17 cellular contexts compared by ENCODE assay signal in genomic region chr15:49521802-49522201, GRCh38.
DNase-seq lines count a peak whose midpoint lies in the region; ATAC-seq, FAIRE-seq and TF ChIP-seq lines count a peak whose summit lies in the region.
"Had no signal": no experiment of that assay in that cellular context is flagged by ENCODE, and none has a peak within 500 bp of the region (broad histone marks: within the 10 kb centered on the region; RNA-seq: fewer than 3 reads in every experiment).

No MANE protein-coding gene starts in this region.

- DNase-seq in DMS 273 (lab: John Stamatoyannopoulos, UW; ENCODE audit: unreplicated experiment) (peak; percentile 0), DMS 273 treated with DMSO at 0.1 percent for 48 hours (lab: John Stamatoyannopoulos, UW) (no peak), LNCaP clone FGC (ENCODE audit: low read depth) (no peak), WERI-Rb-1 (peak; percentile 12), HepG2 (ENCODE audit: low spot score) (peak; percentile 2), NCI-H2196 (lab: John Stamatoyannopoulos, UW; ENCODE audit: unreplicated experiment) (no peak)
- DNase-seq: 8988T, activated B cell treated with CpG ODN at 0.5 μM for 24 hours, body of pancreas, DND-41, NCI-H1930, Peyer's patch had no signal

- POLR2A ChIA-PET in HepG2 (lab: Yijun Ruan, JAX) = no interaction called here

- no peak overlapping the region for H2AFZ ChIP-seq in HepG2 (ENCODE audit: low read length)

- no TSS peak for BruUV-seq in HepG2 (replicated peaks; lab: Mats Ljungman, UMichigan)

- no peak overlapping the region for H3K4me3 ChIP-seq in LNCaP clone FGC (ENCODE audit: low read depth, low read length)
- H3K4me3 ChIP-seq in WERI-Rb-1 (ENCODE audit: low read depth, low read length) = no peak overlapping the region
- H3K4me3 ChIP-seq in HepG2 (replicated peaks in 1 of 3; ENCODE audit: insufficient read depth in 1 of 3, low read depth in 2 of 3, low read length in 3 of 3) = no peak overlapping the region
- H3K4me3 ChIP-seq: body of pancreas, Peyer's patch, right atrium auricular region had no signal

- no peaks in the 10 kb centered on the region for H3K79me2 ChIP-seq in HepG2 (ENCODE audit: insufficient read depth, low read length)

- intact Hi-C loops in HepG2 (cut with micrococcal nuclease; ENCODE audit: unreplicated experiment) = no loop called here

- in situ Hi-C loops in HepG2 (cut with HindIII; ENCODE audit: extremely low pct_ligation_motif_present, low pct_unique_long_range_greater_than_20kb) = no loop called here

- ATAC-seq in HepG2 = peak; percentile 69
- no peak for ATAC-seq in HG02678 (IDR thresholded peaks at IDR 0.05; ENCODE audit: unreplicated experiment)
- no peak for ATAC-seq in GM21381 (IDR thresholded peaks at IDR 0.05; ENCODE audit: unreplicated experiment)
- ATAC-seq: activated T-helper 17 cell treated with anti-CD3 and anti-CD28 coated beads, Interleukin-2, amount 50 U/mL, for 72 hours; body of pancreas had no signal

- FAIRE-seq in HepG2 (lab: Jason Lieb, UNC) = no peak
- FAIRE-seq: endothelial cell of umbilical vein had no signal

- TF ChIP-seq POLR2A in HepG2 (IDR thresholded peaks at IDR 0.05; ENCODE audit: insufficient read depth in 1 of 2, low read depth in 2 of 2, low read length in 2 of 2) = no peak

- no peak overlapping the region for H3K4me2 ChIP-seq in HepG2 (ENCODE audit: low read depth, low read length)

- no peak overlapping the region for H3K9ac ChIP-seq in HepG2 (ENCODE audit: insufficient read depth, low read depth, low read length)

- WGBS in HepG2 (ENCODE audit: low lambda C conversion rate) = 0% methylated on average over 3 of the region's 3 CpGs

- H3K9me3 ChIP-seq in WERI-Rb-1 (ENCODE audit: severe bottlenecking) = no peaks in the 10 kb centered on the region
- H3K9me3 ChIP-seq in HepG2 (ENCODE audit: low read length) = no peaks in the 10 kb centered on the region
- H3K9me3 ChIP-seq: Peyer's patch, right atrium auricular region had no signal

- H3K4me1 ChIP-seq in HepG2 (ENCODE audit: insufficient read depth, low read length) = no peaks in the 10 kb centered on the region
- H3K4me1 ChIP-seq: body of pancreas, Peyer's patch, right atrium auricular region had no signal

- no peak for TF ChIP-seq RAD21 in HepG2 (CRISPR knock-in tag; IDR thresholded peaks at IDR 0.05)

- TF ChIP-seq EP300 in HepG2 (IDR thresholded peaks at IDR 0.05; ENCODE audit: low read depth in 2 of 2, low read length in 2 of 2) = no peak
- TF ChIP-seq EP300 in HepG2 (CRISPR knock-in tag; IDR thresholded peaks at IDR 0.05; ENCODE audit: borderline replicate concordance) = no peak

- CTCF ChIA-PET in HepG2 (lab: Yijun Ruan, JAX; ENCODE audit: low intra/inter-chr PET ratio, low total read pairs) = no interaction called here

- TF ChIP-seq CTCF in LNCaP clone FGC (IDR thresholded peaks at IDR 0.05; ENCODE audit: control insufficient read depth, extremely low read depth, insufficient read depth) = peak; percentile 64
- peak; percentile 51 for TF ChIP-seq CTCF in WERI-Rb-1 (IDR thresholded peaks at IDR 0.05; ENCODE audit: low read depth, low read length)
- 0 out of 2 replicates have a peak, but pooled peaks have one; percentile 12 for TF ChIP-seq CTCF in HepG2 (CRISPR knock-in tag; IDR thresholded peaks at IDR 0.05)

- H3K27me3 ChIP-seq in WERI-Rb-1 (ENCODE audit: insufficient read depth, low read depth, severe bottlenecking) (no peaks in the 10 kb centered on the region), HepG2 (ENCODE audit: control insufficient read depth in 1 of 2, insufficient read depth in 2 of 2, low read length in 2 of 2) (no peaks in the 10 kb centered on the region)
- H3K27me3 ChIP-seq: body of pancreas, Peyer's patch, right atrium auricular region had no signal

- no peaks in the 10 kb centered on the region for H4K20me1 ChIP-seq in HepG2 (ENCODE audit: insufficient read depth, low read length)

- no peak overlapping the region for H3K27ac ChIP-seq in WERI-Rb-1
- H3K27ac ChIP-seq in HepG2 (ENCODE audit: extremely low read length, insufficient read depth, low read length) = no peak overlapping the region
- H3K27ac ChIP-seq: body of pancreas, Peyer's patch, right atrium auricular region had no signal

- H3K36me3 ChIP-seq in WERI-Rb-1 (no peaks in the 10 kb centered on the region), HepG2 (replicated peaks in 1 of 2; ENCODE audit: control insufficient read depth in 1 of 2, insufficient read depth in 2 of 2, low read length in 2 of 2) (no peaks in the 10 kb centered on the region)
- H3K36me3 ChIP-seq: Peyer's patch, right atrium auricular region had no signal

TF ChIP-seq in HepG2, 621 proteins besides CTCF, POLR2A, EP300 and RAD21:
- no peak for TF ChIP-seq ZNF556 (CRISPR knock-in tag; IDR thresholded peaks at IDR 0.05; ENCODE audit: borderline replicate concordance)
- TF ChIP-seq STAG1 (CRISPR knock-in tag; IDR thresholded peaks at IDR 0.05) = 0 out of 2 replicates have a peak, but pooled peaks have one; percentile 12
- no peak for TF ChIP-seq ZNF337 (CRISPR knock-in tag; IDR thresholded peaks at IDR 0.05; ENCODE audit: borderline replicate concordance, low read depth)
- TF ChIP-seq KLF13 (CRISPR knock-in tag; IDR thresholded peaks at IDR 0.05) = no peak
- no peak for TF ChIP-seq ARID2 (CRISPR knock-in tag; IDR thresholded peaks at IDR 0.05; ENCODE audit: borderline replicate concordance)
- TF ChIP-seq, protein P1, sequence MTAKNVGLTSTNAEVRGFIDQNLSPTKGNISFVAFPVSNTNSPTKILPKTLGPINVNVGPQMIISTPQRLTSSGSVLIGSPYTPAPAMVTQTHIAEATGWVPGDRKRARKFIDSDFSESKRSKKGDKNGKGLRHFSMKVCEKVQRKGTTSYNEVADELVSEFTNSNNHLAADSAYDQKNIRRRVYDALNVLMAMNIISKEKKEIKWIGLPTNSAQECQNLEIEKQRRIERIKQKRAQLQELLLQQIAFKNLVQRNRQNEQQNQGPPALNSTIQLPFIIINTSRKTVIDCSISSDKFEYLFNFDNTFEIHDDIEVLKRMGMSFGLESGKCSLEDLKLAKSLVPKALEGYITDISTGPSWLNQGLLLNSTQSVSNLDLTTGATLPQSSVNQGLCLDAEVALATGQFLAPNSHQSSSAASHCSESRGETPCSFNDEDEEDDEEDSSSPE (CRISPR knock-in tag; IDR thresholded peaks at IDR 0.05) = no peak

Comparison
In these comparisons a context has a peak if more than half of its experiments do, and no peak if none do; other contexts are left out.
1. DNase-seq: peak in DMS 273 (single experiment), WERI-Rb-1 (single experiment) and HepG2 (single experiment); none in DMS 273 treated with DMSO at 0.1 percent for 48 hours (single experiment), LNCaP clone FGC (single experiment) and NCI-H2196 (single experiment).
2. CTCF ChIP-seq: peak in every context shown above with its lines; median percentile 64 in LNCaP clone FGC; 51 in WERI-Rb-1; 12 in HepG2.